In the genomic region with DNA sequence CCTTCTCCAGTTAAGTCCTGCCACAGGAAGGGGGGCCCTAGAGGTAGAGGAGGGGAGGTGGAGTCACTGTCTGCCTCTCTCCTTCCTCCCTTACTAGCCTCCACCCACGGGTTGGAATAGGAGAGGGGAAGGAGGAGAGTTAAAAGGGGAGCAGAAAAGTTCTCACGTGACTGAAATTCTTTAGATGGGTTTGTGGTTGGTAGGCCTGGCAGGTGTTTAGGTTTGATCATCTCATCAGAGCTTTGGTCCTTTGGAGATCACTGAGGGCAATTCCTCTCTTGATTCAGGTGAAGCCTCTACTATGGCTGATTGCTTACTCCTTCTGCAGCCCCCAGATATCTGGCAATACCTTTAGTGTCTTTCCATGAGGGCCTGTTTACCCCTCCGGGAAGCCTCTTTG, we compare ENCODE assay signal across 22 cellular contexts.
"Had no signal": no experiment of that assay in that cellular context is flagged by ENCODE, and none has a peak within 500 bp of the region (broad histone marks: within the 10 kb centered on the region; RNA-seq: fewer than 3 reads in every experiment).

No MANE protein-coding gene starts in this region.

- H3K9me3 ChIP-seq: SK-N-SH had no signal

- H3K27ac ChIP-seq: KMS-11, RWPE1 had no signal

- DNase-seq: Kasumi-1; MV-4-11; NCI-H1048; NCI-H1105; NCI-H1417; NCI-H1436 treated with DMSO at 0.1 percent for 48 hours; NCI-H1694; NCI-H187 treated with DMSO at 0.1 percent for 48 hours; NCI-H2029 treated with DMSO at 0.1 percent for 48 hours; NCI-H2107; NCI-H2227 treated with DMSO at 0.1 percent for 48 hours; NCI-H524; NCI-H526 treated with DMSO at 0.1 percent for 48 hours; NCI-H748 treated with DMSO at 0.1 percent for 48 hours; NK-92 treated with Interleukin-12 subunit alpha and Interleukin-12 subunit beta, amount 100 ng/mL, for 24 hours; PC-3; SHP77; SK-N-SH; SW 1271; T-helper 1 cell had no signal

- H3K9ac ChIP-seq: KMS-11, SK-N-SH had no signal

- H3K4me2 ChIP-seq: KMS-11, SK-N-SH had no signal
